ENCODE assay signal across 9 cellular contexts in genomic region chr2:241733391-241734207, GRCh38. TPM values are rescaled to one million over a fixed set of nuclear protein-coding genes. Genes with fewer than 3 reads are reported as not detected.
A peak's percentile ranks its signal among the peaks of the same experiment; 100 is the strongest.
DNase-seq lines count a peak whose midpoint lies in the region; ATAC-seq, FAIRE-seq and TF ChIP-seq lines count a peak whose summit lies in the region.
"Had no signal": no experiment of that assay in that cellular context is flagged by ENCODE, and none has a peak within 500 bp of the region (broad histone marks: within the 10 kb centered on the region; RNA-seq: fewer than 3 reads in every experiment).

No MANE protein-coding gene starts in this region.

- ATAC-seq in HG02840 (IDR thresholded peaks at IDR 0.05; ENCODE audit: low FRiP score, unreplicated experiment), result no peak

- H3K4me3 ChIP-seq in keratinocyte (ENCODE audit: control insufficient read depth in 2 of 3, extremely low read depth in 1 of 3, insufficient read depth in 2 of 3, low read depth in 1 of 3, low read length in 3 of 3) (peak overlapping the region; percentile 6 to 43 (median 22)), stomach smooth muscle (ENCODE audit: low read length in 2 of 2) (peak overlapping the region; percentile 40 to 90)

- H3K36me3 Mint-ChIP-seq in activated T-helper 2 cell treated with anti-CD3 and anti-CD28 coated beads, Interferon-gamma antibody, Interleukin-2, Interleukin-4, amounts not matched to agents 10 μg/mL and 5 μg/mL and 100 μg/mL, durations not matched to agents 14 hours and 24 hours and 36 hours (ENCODE audit: low read depth), result peaks cover 12% of the 10 kb centered on the region

- H3K9ac ChIP-seq in keratinocyte (ENCODE audit: control insufficient read depth, extremely low read depth, insufficient read depth, low read length), result no peak overlapping the region
- peak overlapping the region; percentile 21 to 64 for H3K9ac ChIP-seq in stomach smooth muscle (ENCODE audit: low read length in 2 of 2)

- no peaks in the 10 kb centered on the region for H3K79me2 ChIP-seq in keratinocyte (ENCODE audit: control insufficient read depth, insufficient read depth, low read length)

- H3K4me2 ChIP-seq in keratinocyte (ENCODE audit: control insufficient read depth, extremely low read depth, insufficient read depth, low read depth, low read length), result peak overlapping the region; percentile 56

- no peak overlapping the region for H3K27ac ChIP-seq in keratinocyte (ENCODE audit: control insufficient read depth, insufficient read depth, low read length)
- no peak overlapping the region for H3K27ac ChIP-seq in stomach smooth muscle (ENCODE audit: low read length)

- peak overlapping the region; percentile 47 for H3K4me3 Mint-ChIP-seq in activated T-helper 2 cell treated with anti-CD3 and anti-CD28 coated beads, Interferon-gamma antibody, Interleukin-2, Interleukin-4, amounts not matched to agents 10 μg/mL and 5 μg/mL and 100 μg/mL, durations not matched to agents 14 hours and 24 hours and 36 hours (ENCODE audit: low read depth)

- no peak overlapping the region for H3K27ac Mint-ChIP-seq in activated T-helper 2 cell treated with anti-CD3 and anti-CD28 coated beads, Interferon-gamma antibody, Interleukin-2, Interleukin-4, amounts not matched to agents 10 μg/mL and 5 μg/mL and 100 μg/mL, durations not matched to agents 14 hours and 24 hours and 36 hours

- H3K9me3 ChIP-seq in keratinocyte (ENCODE audit: control insufficient read depth, low read depth, low read length), result no peaks in the 10 kb centered on the region
- H3K9me3 ChIP-seq in stomach smooth muscle (ENCODE audit: control insufficient read depth in 2 of 2, low read length in 2 of 2), result no peaks in the 10 kb centered on the region

- intact Hi-C loops in activated T-helper 2 cell treated with anti-CD3 and anti-CD28 coated beads, Interferon-gamma antibody, Interleukin-2, Interleukin-4, amounts not matched to agents 10 μg/mL and 5 μg/mL and 100 μg/mL, durations not matched to agents 14 hours and 24 hours and 36 hours (cut with micrococcal nuclease), result loop anchor here (1.0 to 5.0 kb wide), 5 partner anchors 31 to 148 kb away; partner anchors contain the start of genes ATG4B, DTYMK, ING5 and THAP4

- H4K20me1 ChIP-seq in keratinocyte (ENCODE audit: control insufficient read depth, extremely low read depth, insufficient read depth, low read length), result no peaks in the 10 kb centered on the region

- dilution Hi-C loops in keratinocyte (cut with MboI; ENCODE audit: extremely low pct_ligation_motif_present, low sequenced_read_pairs), result no loop called here

- no peak for FAIRE-seq in keratinocyte (lab: Jason Lieb, UNC)
- FAIRE-seq: A204.1 had no signal

- no peaks in the 10 kb centered on the region for H3K27me3 Mint-ChIP-seq in activated T-helper 2 cell treated with anti-CD3 and anti-CD28 coated beads, Interferon-gamma antibody, Interleukin-2, Interleukin-4, amounts not matched to agents 10 μg/mL and 5 μg/mL and 100 μg/mL, durations not matched to agents 14 hours and 24 hours and 36 hours (ENCODE audit: low read depth)

- no peaks in the 10 kb centered on the region for H3K36me3 ChIP-seq in keratinocyte (ENCODE audit: control insufficient read depth in 2 of 2, extremely low read depth in 1 of 2, insufficient read depth in 2 of 2, low read length in 2 of 2)
- peaks cover 3% of the 10 kb centered on the region in 2 donors for H3K36me3 ChIP-seq in stomach smooth muscle (ENCODE audit: control insufficient read depth in 2 of 2, insufficient read depth in 2 of 2, low read length in 2 of 2)

- H3K4me1 Mint-ChIP-seq in activated T-helper 2 cell treated with anti-CD3 and anti-CD28 coated beads, Interferon-gamma antibody, Interleukin-2, Interleukin-4, amounts not matched to agents 10 μg/mL and 5 μg/mL and 100 μg/mL, durations not matched to agents 14 hours and 24 hours and 36 hours (ENCODE audit: low read depth), result peaks cover 33% of the 10 kb centered on the region

- H3K27me3 ChIP-seq in keratinocyte (ENCODE audit: control insufficient read depth, extremely low read depth, insufficient read depth, low read length) (no peaks in the 10 kb centered on the region), stomach smooth muscle (ENCODE audit: control insufficient read depth in 1 of 2, insufficient read depth in 2 of 2, low read length in 2 of 2) (no peaks in the 10 kb centered on the region)

- DNase-seq in DMS53 (lab: John Stamatoyannopoulos, UW) (peak; percentile 15), DMS53 treated with DMSO at 0.1 percent for 48 hours (lab: John Stamatoyannopoulos, UW; ENCODE audit: unreplicated experiment) (no peak), keratinocyte (ENCODE audit: low read depth, low spot score) (no peak), NCI-H1048 (lab: John Stamatoyannopoulos, UW) (no peak), NCI-H2029 (lab: John Stamatoyannopoulos, UW) (no peak)
- DNase-seq in activated T-helper 2 cell treated with anti-CD3 and anti-CD28 coated beads, Interferon-gamma antibody, Interleukin-2, Interleukin-4, amounts not matched to agents 10 μg/mL and 5 μg/mL and 100 μg/mL, durations not matched to agents 14 hours and 24 hours and 36 hours (ENCODE audit: low spot score), result no peak

- H3K4me1 ChIP-seq in keratinocyte (ENCODE audit: control insufficient read depth, extremely low read depth, insufficient read depth, low read length) (peaks cover 24% of the 10 kb centered on the region), stomach smooth muscle (ENCODE audit: control insufficient read depth, insufficient read depth, low read length) (peaks cover 17% of the 10 kb centered on the region)

- peak overlapping the region; percentile 63 for H2AFZ ChIP-seq in keratinocyte (ENCODE audit: control insufficient read depth, low read length)

- H3K9me3 Mint-ChIP-seq in activated T-helper 2 cell treated with anti-CD3 and anti-CD28 coated beads, Interferon-gamma antibody, Interleukin-2, Interleukin-4, amounts not matched to agents 10 μg/mL and 5 μg/mL and 100 μg/mL, durations not matched to agents 14 hours and 24 hours and 36 hours, result no peaks in the 10 kb centered on the region

- no peak for TF ChIP-seq CTCF in keratinocyte (optimal IDR thresholded peaks at IDR 0.05 in 1 of 3, IDR thresholded peaks at IDR 0.05 in 1 of 3, conservative IDR thresholded peaks at IDR 0.05 in 1 of 3; ENCODE audit: extremely low read depth in 1 of 3, insufficient read depth in 2 of 3, low read length in 3 of 3)

- peaks cover 2% of the 10 kb centered on the region for H3K9me1 ChIP-seq in keratinocyte (ENCODE audit: control insufficient read depth, extremely low read depth, insufficient read depth, low read length)

RNA-seq across cellular contexts. Expression of gene D2HGDH, which starts 0.8 kb away (rescaled TPM):
- total RNA-seq in activated T-helper 2 cell treated with anti-CD3 and anti-CD28 coated beads, Interferon-gamma antibody, Interleukin-2, Interleukin-4, amounts not matched to agents 10 μg/mL and 5 μg/mL and 100 μg/mL, durations not matched to agents 14 hours and 24 hours and 36 hours, result 36.5 and 39.9 TPM in 2 replicates
- polyA plus RNA-seq in keratinocyte, result 5.4 to 10.8 TPM (median 5.8 TPM) in 3 replicates
- 5.2 TPM for polyA plus RNA-seq in keratinocyte (2011; ENCODE audit: low read depth)
- polyA plus RNA-seq in keratinocyte (2011; cell fraction: cytosol; rRNA removed), result 1.8 and 3.6 TPM in 2 replicates
- 36.2 and 50.0 TPM in 2 replicates for polyA plus RNA-seq in keratinocyte (2011; cell fraction: nucleus; rRNA removed)
- 9.2 and 12.3 TPM in 2 replicates for polyA plus RNA-seq in keratinocyte (2012; ENCODE audit: low replicate concordance)
- polyA minus RNA-seq in keratinocyte, result 5.4 to 14.3 TPM (median 9.4 TPM) in 3 replicates
- polyA minus RNA-seq in keratinocyte (2011; cell fraction: cytosol; rRNA and poly(A)+ RNA removed), result 7.3 TPM
- 10.9 and 11.3 TPM in 2 replicates for polyA minus RNA-seq in keratinocyte (2011; cell fraction: nucleus; rRNA and poly(A)+ RNA removed)

RNA-seq across cellular contexts. Expression of gene ING5, which starts 31.8 kb away (rescaled TPM):
- 49.4 and 56.4 TPM in 2 replicates for total RNA-seq in activated T-helper 2 cell treated with anti-CD3 and anti-CD28 coated beads, Interferon-gamma antibody, Interleukin-2, Interleukin-4, amounts not matched to agents 10 μg/mL and 5 μg/mL and 100 μg/mL, durations not matched to agents 14 hours and 24 hours and 36 hours
- 17.3 to 21.1 TPM (median 19.1 TPM) in 3 replicates for polyA plus RNA-seq in keratinocyte
- polyA plus RNA-seq in keratinocyte (2011; ENCODE audit: low read depth), result 22.5 TPM
- 11.5 and 12.4 TPM in 2 replicates for polyA plus RNA-seq in keratinocyte (2011; cell fraction: cytosol; rRNA removed)
- polyA plus RNA-seq in keratinocyte (2011; cell fraction: nucleus; rRNA removed), result 51.0 and 60.7 TPM in 2 replicates
- 13.0 and 15.6 TPM in 2 replicates for polyA plus RNA-seq in keratinocyte (2012; ENCODE audit: low replicate concordance)
- polyA minus RNA-seq in keratinocyte, result 20.9 to 25.1 TPM (median 22.4 TPM) in 3 replicates
- 7.1 TPM for polyA minus RNA-seq in keratinocyte (2011; cell fraction: cytosol; rRNA and poly(A)+ RNA removed)
- 7.8 and 11.6 TPM in 2 replicates for polyA minus RNA-seq in keratinocyte (2011; cell fraction: nucleus; rRNA and poly(A)+ RNA removed)

RNA-seq across cellular contexts. Expression of gene GAL3ST2, which starts 43.0 kb away (rescaled TPM):
- 1.3 and 1.9 TPM in 2 replicates for total RNA-seq in activated T-helper 2 cell treated with anti-CD3 and anti-CD28 coated beads, Interferon-gamma antibody, Interleukin-2, Interleukin-4, amounts not matched to agents 10 μg/mL and 5 μg/mL and 100 μg/mL, durations not matched to agents 14 hours and 24 hours and 36 hours
- 0.05 TPM in 1 of 3 replicates, not detected in the others for polyA plus RNA-seq in keratinocyte
- polyA plus RNA-seq in keratinocyte (2011; ENCODE audit: low read depth), result not detected
- not detected in 2 replicates for polyA plus RNA-seq in keratinocyte (2011; cell fraction: cytosol; rRNA removed)
- not detected in 2 replicates for polyA plus RNA-seq in keratinocyte (2011; cell fraction: nucleus; rRNA removed)
- not detected in 2 replicates for polyA plus RNA-seq in keratinocyte (2012; ENCODE audit: low replicate concordance)
- polyA minus RNA-seq in keratinocyte, result not detected in 3 replicates
- polyA minus RNA-seq in keratinocyte (2011; cell fraction: cytosol; rRNA and poly(A)+ RNA removed), result not detected
- polyA minus RNA-seq in keratinocyte (2011; cell fraction: nucleus; rRNA and poly(A)+ RNA removed), result not detected in 2 replicates

RNA-seq across cellular contexts. Expression of gene DTYMK, which starts 47.0 kb away (rescaled TPM):
- 95.9 and 98.2 TPM in 2 replicates for total RNA-seq in activated T-helper 2 cell treated with anti-CD3 and anti-CD28 coated beads, Interferon-gamma antibody, Interleukin-2, Interleukin-4, amounts not matched to agents 10 μg/mL and 5 μg/mL and 100 μg/mL, durations not matched to agents 14 hours and 24 hours and 36 hours
- 19.4 to 32.1 TPM (median 31.6 TPM) in 3 replicates for polyA plus RNA-seq in keratinocyte
- polyA plus RNA-seq in keratinocyte (2011; ENCODE audit: low read depth), result 25.3 TPM
- 16.7 and 23.1 TPM in 2 replicates for polyA plus RNA-seq in keratinocyte (2011; cell fraction: cytosol; rRNA removed)
- 15.3 and 18.7 TPM in 2 replicates for polyA plus RNA-seq in keratinocyte (2011; cell fraction: nucleus; rRNA removed)
- polyA plus RNA-seq in keratinocyte (2012; ENCODE audit: low replicate concordance), result 13.2 and 32.3 TPM in 2 replicates
- polyA minus RNA-seq in keratinocyte, result 8.7 to 24.7 TPM (median 11.0 TPM) in 3 replicates
- polyA minus RNA-seq in keratinocyte (2011; cell fraction: cytosol; rRNA and poly(A)+ RNA removed), result 12.5 TPM
- polyA minus RNA-seq in keratinocyte (2011; cell fraction: nucleus; rRNA and poly(A)+ RNA removed), result 5.5 and 6.1 TPM in 2 replicates
